In genomic region chr6:126180585-126180984, GRCh38 we compare ENCODE assay signal across 9 cellular contexts.
A peak's percentile ranks its signal among the peaks of the same experiment; 100 is the strongest.
DNase-seq lines count a peak whose midpoint lies in the region; ATAC-seq and TF ChIP-seq lines count a peak whose summit lies in the region.
"Had no signal": no experiment of that assay in that cellular context is flagged by ENCODE, and none has a peak within 500 bp of the region (broad histone marks: within the 10 kb centered on the region; RNA-seq: fewer than 3 reads in every experiment).

No MANE protein-coding gene starts in this region.

- peak overlapping the region; percentile 40; the same call in 1 of the 2 replicates for H3K9ac ChIP-seq in HUES64 (ENCODE audit: low read depth, low read length)

- no peaks in the 10 kb centered on the region for H3K9me3 ChIP-seq in HUES64 (ENCODE audit: insufficient read depth, low read depth, low read length)

- no peak for TF ChIP-seq CTCF in cardiac fibroblast (IDR thresholded peaks at IDR 0.05; ENCODE audit: low read depth, low read length)

- peak overlapping the region; percentile 84 for H3K27ac ChIP-seq in HUES64 (ENCODE audit: low read depth, low read length)

- peaks cover 0 to 11% of the 10 kb centered on the region in 2 donors for H3K36me3 Mint-ChIP-seq in activated naive CD4-positive, alpha-beta T cell treated with anti-CD3 and anti-CD28 coated beads, Interleukin-2, amount 50 U/mL, for 72 hours

- H3K4me3 ChIP-seq in HUES64 (ENCODE audit: low read length): no peak overlapping the region
- no peak overlapping the region for H3K4me3 ChIP-seq in cardiac fibroblast (replicated peaks in 1 of 2; ENCODE audit: low read depth in 2 of 2, low read length in 2 of 2)

- peak; percentile 97 to 99 for ATAC-seq in activated naive CD4-positive, alpha-beta T cell treated with anti-CD3 and anti-CD28 coated beads, Interleukin-2, amount 50 U/mL, for 72 hours

- H3K4me1 ChIP-seq in HUES64 (ENCODE audit: insufficient read depth, low read length): peaks cover 26% of the 10 kb centered on the region

- 95% methylated on average over 2 of the region's 4 CpGs for WGBS in HUES64

- H3K9me3 Mint-ChIP-seq in activated naive CD4-positive, alpha-beta T cell treated with anti-CD3 and anti-CD28 coated beads, Interleukin-2, amount 50 U/mL, for 72 hours: no peaks in the 10 kb centered on the region

- no peak overlapping the region for H3K27ac Mint-ChIP-seq in activated naive CD4-positive, alpha-beta T cell treated with anti-CD3 and anti-CD28 coated beads, Interleukin-2, amount 50 U/mL, for 72 hours

- H3K36me3 ChIP-seq in HUES64 (ENCODE audit: insufficient read depth, low read length): no peaks in the 10 kb centered on the region

- H3K27me3 ChIP-seq in HUES64 (ENCODE audit: insufficient read depth, low read length): no peaks in the 10 kb centered on the region

- DNase-seq in activated naive CD4-positive, alpha-beta T cell treated with anti-CD3 and anti-CD28 coated beads, Interleukin-2, amount 50 U/mL, for 72 hours (ENCODE audit: low spot score in 2 of 2): peak in 1 of 2 donors; percentile 41
- DNase-seq in activated naive CD4-positive, alpha-beta T cell (lab: John Stamatoyannopoulos, UW): no peak
- DNase-seq in cardiac fibroblast (ENCODE audit: low read depth in 2 of 2): peak; percentile 59 to 97
- peak; percentile 76 for DNase-seq in stromal cell of bone marrow (ENCODE audit: low read depth)
- no peak for DNase-seq in NCI-H1694 treated with DMSO at 0.1 percent for 48 hours (lab: John Stamatoyannopoulos, UW)
- DNase-seq in iPS-NIHi11 (ENCODE audit: low spot score): no peak
- no peak for DNase-seq in amygdala (lab: John Stamatoyannopoulos, UW)
- DNase-seq: GF-D8 had no signal

Comparison
In these comparisons a context has a peak if more than half of its experiments do, and no peak if none do; other contexts are left out.
1. DNase-seq: peak in cardiac fibroblast (2 of 2) and stromal cell of bone marrow (single experiment); none in activated naive CD4-positive, alpha-beta T cell (0 of 4), NCI-H1694 treated with DMSO at 0.1 percent for 48 hours (single experiment), iPS-NIHi11 (single experiment) and amygdala (0 of 56).